In the genomic region with DNA sequence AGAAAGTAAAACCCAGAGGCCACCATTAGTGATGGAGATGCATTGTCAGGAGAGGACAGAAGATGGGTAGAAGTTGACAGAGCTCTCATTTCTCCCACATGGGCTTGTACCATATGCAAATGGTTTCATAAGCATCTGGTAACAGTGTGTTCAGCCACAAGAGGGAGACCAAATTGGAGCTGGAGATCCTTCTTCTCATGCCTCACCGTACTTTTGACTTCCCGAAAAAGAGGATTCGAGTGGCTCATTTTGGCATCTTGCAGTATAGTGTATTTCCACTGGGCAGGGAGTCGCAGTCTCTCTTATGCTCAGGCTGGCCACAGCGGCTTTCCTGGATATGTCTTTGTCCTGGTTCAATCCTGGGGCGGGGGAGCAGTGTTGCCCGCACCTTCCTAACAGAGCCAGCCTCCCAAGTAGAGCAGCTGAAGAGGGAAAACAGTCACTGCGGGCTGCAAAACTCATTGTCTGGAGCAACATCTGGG, we compare ENCODE assay signal across 1 cellular context.
TF ChIP-seq lines count a peak whose summit lies in the region.

No MANE protein-coding gene starts in this region.

TF ChIP-seq in SK-N-SH, 30 proteins besides CTCF, POLR2A, EP300 and RAD21 (continued from another document):
- TF ChIP-seq REST (IDR thresholded peaks at IDR 0.05; ENCODE audit: low read depth, low read length): no peak
- no peak for TF ChIP-seq GABPA (IDR thresholded peaks at IDR 0.05; ENCODE audit: low read depth)
- no peak for TF ChIP-seq TEAD4 (IDR thresholded peaks at IDR 0.05; ENCODE audit: borderline replicate concordance, insufficient read depth)
- no peak for TF ChIP-seq CHD2 (IDR thresholded peaks at IDR 0.05; ENCODE audit: low read length, partially characterized antibody)
- no peak for TF ChIP-seq IRF3 (IDR thresholded peaks at IDR 0.05; ENCODE audit: low read depth, low read length)
- TF ChIP-seq ELF1 (IDR thresholded peaks at IDR 0.05): no peak
- TF ChIP-seq SMC3 (IDR thresholded peaks at IDR 0.05; ENCODE audit: low read depth, low read length): no peak
- TF ChIP-seq EZH2phosphoT487 (IDR thresholded peaks at IDR 0.05; ENCODE audit: borderline replicate concordance, low read depth): no peak
- TF ChIP-seq RFX5 (IDR thresholded peaks at IDR 0.05; ENCODE audit: low read length): no peak
- no peak for TF ChIP-seq MAX (IDR thresholded peaks at IDR 0.05; ENCODE audit: low read depth)
- TF ChIP-seq MXI1 (IDR thresholded peaks at IDR 0.05; ENCODE audit: low read depth, low read length): no peak
- no peak for TF ChIP-seq JUND (IDR thresholded peaks at IDR 0.05)
